ENCODE assay signal across 21 cellular contexts in genomic region chr15:68083463-68083862, GRCh38. TPM values are rescaled to one million over a fixed set of nuclear protein-coding genes. Genes with fewer than 3 reads are reported as not detected.
DNase-seq lines count a peak whose midpoint lies in the region; TF ChIP-seq lines count a peak whose summit lies in the region.
"Had no signal": no experiment of that assay in that cellular context is flagged by ENCODE, and none has a peak within 500 bp of the region (broad histone marks: within the 10 kb centered on the region; RNA-seq: fewer than 3 reads in every experiment).

No MANE protein-coding gene starts in this region.

- H4K5ac ChIP-seq in H9 (ENCODE audit: insufficient read length, low read depth, low read length): no peak overlapping the region

- H3K27ac Mint-ChIP-seq in H9: no peak overlapping the region
- H3K27ac Mint-ChIP-seq: HFFc6 had no signal

- no peak for TF ChIP-seq CTCF in HEK293 (tag by site-specific recombination; IDR thresholded peaks at IDR 0.05)
- TF ChIP-seq CTCF in neutrophil (IDR thresholded peaks at IDR 0.05): no peak
- TF ChIP-seq CTCF in H9 (conservative IDR thresholded peaks at IDR 0.05): no peak

- H3K9ac ChIP-seq in SK-N-MC (ENCODE audit: insufficient read length) (no peak overlapping the region), mesenchymal stem cell (ENCODE audit: low read length) (no peak overlapping the region), H9 (ENCODE audit: extremely low read depth, insufficient read length, low read length) (no peak overlapping the region)
- H3K9ac ChIP-seq: BLaER1 treated with 17β-estradiol and CSF1 and Interleukin-3, amounts not matched to agents 10 nM and 100 nM; GM23248 had no signal

- WGBS in mesenchymal stem cell: 100% methylated on average over 2 of the region's 4 CpGs
- no CpG with 5 or more reads among the region's 4 CpGs for WGBS in H9 (ENCODE audit: extremely low coverage, insufficient read length, low lambda C conversion rate)

- no peaks in the 10 kb centered on the region; the same call in 1 of the 2 replicates for H3K79me2 ChIP-seq in H9 (ENCODE audit: insufficient read depth, low read length)

- H3K36me3 Mint-ChIP-seq in H9 (ENCODE audit: insufficient read depth in 1 of 3, low read depth in 3 of 3): peaks cover 0 to 5% (median 4%) of the 10 kb centered on the region in 3 experiments; a peak in 4 of 7 replicates

- H3K36me3 ChIP-seq in HEK293 (ENCODE audit: control insufficient read depth in 2 of 2, insufficient read depth in 1 of 2, low read length in 2 of 2) (peaks cover 8 to 9% of the 10 kb centered on the region in 2 experiments), SK-N-MC (ENCODE audit: insufficient read depth, low read length) (peaks cover 19% of the 10 kb centered on the region), neutrophil (peaks cover 18% of the 10 kb centered on the region), mesenchymal stem cell (ENCODE audit: control insufficient read depth in 1 of 2, insufficient read depth in 2 of 2, low read depth in 1 of 2, low read length in 2 of 2) (peaks cover 4 to 19% of the 10 kb centered on the region in 2 experiments)

- H3K18ac ChIP-seq in mesenchymal stem cell (ENCODE audit: low read depth in 1 of 2, low read length in 2 of 2): no peak overlapping the region
- no peak overlapping the region for H3K18ac ChIP-seq in H9 (ENCODE audit: insufficient read length, low read depth, low read length)

- CTCF ChIA-PET in HEK293 (lab: Yijun Ruan, JAX): no interaction called here

- H4K91ac ChIP-seq in mesenchymal stem cell (ENCODE audit: low read length) (no peak overlapping the region), H9 (ENCODE audit: insufficient read length, low read depth, low read length) (no peak overlapping the region)

- POLR2A ChIA-PET in HEK293 (lab: Yijun Ruan, JAX): no interaction called here

- H2BK120ac ChIP-seq in mesenchymal stem cell (ENCODE audit: low read depth, low read length) (no peak overlapping the region), H9 (ENCODE audit: low read depth, low read length, poor library complexity, severe bottlenecking) (no peak overlapping the region)

- H3K9me3 ChIP-seq in HEK293 (ENCODE audit: control insufficient read depth, insufficient read depth, low read depth, low read length) (no peaks in the 10 kb centered on the region), SK-N-MC (ENCODE audit: low read depth, low read length) (no peaks in the 10 kb centered on the region), neutrophil (no peaks in the 10 kb centered on the region), mesenchymal stem cell (ENCODE audit: control insufficient read depth, low read length) (no peaks in the 10 kb centered on the region), H9 (ENCODE audit: control insufficient read depth, low read depth, low read length) (no peaks in the 10 kb centered on the region)
- H3K9me3 ChIP-seq: BE2C; BLaER1 treated with 17β-estradiol and CSF1 and Interleukin-3, amounts not matched to agents 10 nM and 100 nM had no signal

- H3K14ac ChIP-seq in mesenchymal stem cell (ENCODE audit: low read length in 2 of 2) (no peak overlapping the region), H9 (ENCODE audit: insufficient read depth, low read length) (no peak overlapping the region)

- H2BK12ac ChIP-seq in mesenchymal stem cell (ENCODE audit: low read length in 2 of 2): no peak overlapping the region
- H2BK12ac ChIP-seq in H9 (ENCODE audit: insufficient read length, low read depth, low read length): no peak overlapping the region

- peak; percentile 28 for DNase-seq in NCI-H82 (lab: John Stamatoyannopoulos, UW)
- no peak for DNase-seq in NCI-H82 treated with DMSO at 0.1 percent for 48 hours (lab: John Stamatoyannopoulos, UW; ENCODE audit: unreplicated experiment)
- DNase-seq in SK-N-MC (ENCODE audit: low read depth, low spot score): no peak
- no peak for DNase-seq in mesenchymal stem cell
- no peak for DNase-seq in H9
- DNase-seq: BE2C; CD4-positive, alpha-beta T cell; CD8-positive, alpha-beta memory T cell; DMS 273 treated with DMSO at 0.1 percent for 48 hours; DMS79; EL; GDM1; GM23248; H7; HFFc6 had no signal

- H2AFZ ChIP-seq in mesenchymal stem cell (ENCODE audit: low read depth, low read length): no peak overlapping the region
- H2AFZ ChIP-seq in H9 (ENCODE audit: low read length): no peak overlapping the region
- H2AFZ ChIP-seq: GM23248 had no signal

- H4K8ac ChIP-seq in mesenchymal stem cell (ENCODE audit: low read length): no peak overlapping the region
- H4K8ac ChIP-seq in H9 (replicated peaks; ENCODE audit: insufficient read length, low read depth, low read length): no peak overlapping the region

- H2BK5ac ChIP-seq in mesenchymal stem cell (ENCODE audit: low read depth, low read length, poor library complexity, severe bottlenecking) (no peak overlapping the region), H9 (ENCODE audit: insufficient read length, low read length) (no peak overlapping the region)

- H3K27me3 Mint-ChIP-seq in H9 (ENCODE audit: low read depth): no peaks in the 10 kb centered on the region
- H3K27me3 Mint-ChIP-seq: CD4-positive, alpha-beta T cell; CD8-positive, alpha-beta memory T cell had no signal

- H3K23ac ChIP-seq in mesenchymal stem cell (ENCODE audit: low read length in 2 of 2) (no peak overlapping the region), H9 (ENCODE audit: insufficient read length, low read depth, low read length) (no peak overlapping the region)

- peaks cover 6% of the 10 kb centered on the region for H3K79me1 ChIP-seq in mesenchymal stem cell (replicated peaks; ENCODE audit: low read length, poor library complexity, severe bottlenecking)
- no peaks in the 10 kb centered on the region for H3K79me1 ChIP-seq in H9 (ENCODE audit: insufficient read depth, low read depth, low read length, poor library complexity, severe bottlenecking)

- H3K4me3 Mint-ChIP-seq in H9: no peak overlapping the region
- H3K4me3 Mint-ChIP-seq: CD14-positive monocyte; CD4-positive, alpha-beta T cell; HFFc6 had no signal

- H3K4me2 ChIP-seq in mesenchymal stem cell (ENCODE audit: low read length, poor library complexity, severe bottlenecking): no peak overlapping the region
- no peak overlapping the region for H3K4me2 ChIP-seq in H9 (ENCODE audit: insufficient read depth, insufficient read length, low read length)

- H2AK5ac ChIP-seq in mesenchymal stem cell (ENCODE audit: low read length, severe bottlenecking) (no peak overlapping the region), H9 (ENCODE audit: insufficient read length, low read length) (no peak overlapping the region)

- H3K27ac ChIP-seq in HEK293 (ENCODE audit: extremely low read depth, low read depth, low read length) (no peak overlapping the region), SK-N-MC (peak overlapping the region; percentile 79), neutrophil (peak overlapping the region; percentile 44), mesenchymal stem cell (ENCODE audit: low read length, poor library complexity, severe bottlenecking) (no peak overlapping the region), H9 (ENCODE audit: insufficient read length, low read depth, low read length) (no peak overlapping the region)
- H3K27ac ChIP-seq: 22Rv1, GM23248 had no signal

- no peaks in the 10 kb centered on the region for H3K9me3 Mint-ChIP-seq in H9
- H3K9me3 Mint-ChIP-seq: CD14-positive monocyte; CD4-positive, alpha-beta T cell; CD8-positive, alpha-beta memory T cell; HFFc6 had no signal

- H3K27me3 ChIP-seq in neutrophil (no peaks in the 10 kb centered on the region), mesenchymal stem cell (ENCODE audit: control insufficient read depth in 1 of 2, insufficient read depth in 1 of 2, low read length in 2 of 2) (no peaks in the 10 kb centered on the region), H9 (ENCODE audit: insufficient read depth, low read length) (no peaks in the 10 kb centered on the region)
- H3K27me3 ChIP-seq: BE2C; BLaER1 treated with 17β-estradiol and CSF1 and Interleukin-3, amounts not matched to agents 10 nM and 100 nM had no signal

- H4K20me1 ChIP-seq in H9 (ENCODE audit: control insufficient read depth, insufficient read depth, insufficient read length): no peaks in the 10 kb centered on the region

- H3K56ac ChIP-seq in H9 (ENCODE audit: insufficient read length, low read depth, low read length): no peak overlapping the region

- H3K4ac ChIP-seq in mesenchymal stem cell (ENCODE audit: low read depth in 1 of 2, low read length in 2 of 2) (no peak overlapping the region), H9 (ENCODE audit: low read depth, low read length) (no peak overlapping the region)

- peaks cover 27% of the 10 kb centered on the region for H3K4me1 ChIP-seq in HEK293 (ENCODE audit: control insufficient read depth, insufficient read depth, low read length)
- peaks cover 28 to 46% of the 10 kb centered on the region in 2 experiments for H3K4me1 ChIP-seq in neutrophil (ENCODE audit: control insufficient read depth in 1 of 2, insufficient read depth in 1 of 2, low read depth in 1 of 2, low read length in 1 of 2)
- H3K4me1 ChIP-seq in mesenchymal stem cell (ENCODE audit: control insufficient read depth, insufficient read depth, low read depth, low read length): no peaks in the 10 kb centered on the region
- H3K4me1 ChIP-seq in H9 (ENCODE audit: insufficient read depth, low read length): no peaks in the 10 kb centered on the region

- H2BK15ac ChIP-seq in mesenchymal stem cell (ENCODE audit: low read depth, poor library complexity, severe bottlenecking) (no peak overlapping the region), H9 (ENCODE audit: low read depth, low read length) (no peak overlapping the region)

- no peak overlapping the region for H2BK20ac ChIP-seq in H9 (ENCODE audit: low read depth, low read length, poor library complexity, severe bottlenecking)

- H3T11ph ChIP-seq in H9 (ENCODE audit: low read length): no peak overlapping the region

- H3K4me3 ChIP-seq in HEK293 (ENCODE audit: low read depth, low read length) (no peak overlapping the region), SK-N-MC (peak overlapping the region; percentile 64), neutrophil (ENCODE audit: low read depth in 1 of 2, low read length in 1 of 2) (no peak overlapping the region), mesenchymal stem cell (ENCODE audit: insufficient read depth in 1 of 2, low read depth in 1 of 2, low read length in 2 of 2) (no peak overlapping the region)
- H3K4me3 ChIP-seq: BLaER1 treated with 17β-estradiol and CSF1 and Interleukin-3, amounts not matched to agents 10 nM and 100 nM; GM12878; GM23248 had no signal

- H3K4me1 Mint-ChIP-seq in H9: peaks cover 26 to 28% of the 10 kb centered on the region in 2 experiments

- no peaks in the 10 kb centered on the region for H3K23me2 ChIP-seq in H9 (ENCODE audit: insufficient read length, low read depth, low read length, poor library complexity, severe bottlenecking)

TF ChIP-seq in HEK293, 187 proteins besides CTCF, POLR2A, EP300 and RAD21 (continues in another document):
- TF ChIP-seq SCRT2 (tag by site-specific recombination; IDR thresholded peaks at IDR 0.05) (peak; percentile 84), SCRT1 (tag by site-specific recombination; IDR thresholded peaks at IDR 0.05; ENCODE audit: borderline replicate concordance) (peak; percentile 87), ZNF114 (tag by site-specific recombination; IDR thresholded peaks at IDR 0.05) (no peak), SP7 (tag by site-specific recombination; IDR thresholded peaks at IDR 0.05) (0 out of 2 replicates have a peak, but pooled peaks have one; percentile 19), EGR2 (tag by site-specific recombination; IDR thresholded peaks at IDR 0.05; ENCODE audit: low read depth) (no peak)

RNA-seq across cellular contexts. Expression of gene PIAS1, which starts 29.3 kb away (rescaled TPM):
- polyA plus RNA-seq in mesenchymal stem cell (2013, experiment 1 of 2): 43.4 TPM
- polyA plus RNA-seq in mesenchymal stem cell (2013, experiment 2 of 2): 38.9 TPM
- 29.4 and 31.1 TPM in 2 replicates for total RNA-seq in H9 (2021)

Comparison
In these comparisons a context has a peak if more than half of its experiments do, and no peak if none do; other contexts are left out.
1. H3K27ac ChIP-seq: peak in SK-N-MC (single experiment) and neutrophil (single experiment); none in HEK293 (single experiment), mesenchymal stem cell (single experiment) and H9 (single experiment).